ENCODE assay signal across 7 cellular contexts in the genomic region with DNA sequence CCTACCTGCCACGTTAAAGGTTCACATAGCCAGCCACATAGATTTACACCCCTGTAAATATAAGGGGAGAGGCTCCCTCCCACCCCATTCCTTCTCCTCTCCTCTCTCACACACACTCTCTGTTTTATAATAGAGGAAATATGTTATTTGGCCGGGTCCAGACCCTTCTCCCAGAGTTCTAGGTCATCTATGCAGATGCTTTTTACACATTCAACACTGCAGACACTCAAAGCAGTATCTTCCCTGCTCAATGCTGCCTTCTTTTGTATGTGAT. TPM values are rescaled to one million over a fixed set of nuclear protein-coding genes. Genes with fewer than 3 reads are reported as not detected.
DNase-seq lines count a peak whose midpoint lies in the region; ATAC-seq and TF ChIP-seq lines count a peak whose summit lies in the region.

No MANE protein-coding gene starts in this region.

- H3K27ac Mint-ChIP-seq in T-helper 17 cell: peak overlapping the region; percentile 93

- intact Hi-C loops in right cardiac atrium (cut with DNase I): no loop called here
- intact Hi-C loops in spleen (cut with DNase I; ENCODE audit: low total_unique reads): no loop called here

- DNase-seq in HFF-Myc (ENCODE audit: extremely low read depth, low read depth) (no peak), T-helper 17 cell (no peak), right cardiac atrium (no peak), spleen (no peak), SKM-1 (lab: John Stamatoyannopoulos, UW; ENCODE audit: unreplicated experiment) (no peak)
- DNase-seq in activated CD4-positive, alpha-beta T cell treated with anti-CD3 and anti-CD28 coated beads, Interleukin-2, amount 50 U/mL, for 1 hour: no peak

- TF ChIP-seq POLR2A in spleen (IDR thresholded peaks at IDR 0.05): no peak

- H3K27me3 Mint-ChIP-seq in T-helper 17 cell: no peaks in the 10 kb centered on the region

- peak overlapping the region; percentile 93 for H3K4me3 Mint-ChIP-seq in T-helper 17 cell

- H3K9me3 ChIP-seq in T-helper 17 cell (ENCODE audit: control insufficient read depth, low read length, poor library complexity, severe bottlenecking): no peaks in the 10 kb centered on the region
- no peaks in the 10 kb centered on the region for H3K9me3 ChIP-seq in right cardiac atrium (ENCODE audit: control insufficient read depth, low read length)
- H3K9me3 ChIP-seq in spleen: peaks cover 0 to 5% (median 0%) of the 10 kb centered on the region in 8 donors

- 17% methylated on average over 2 of the region's 2 CpGs for whole genome bisulfite sequencing in right cardiac atrium
- WGBS in spleen, 5 donors: 6 to 10% (median 8%) methylated on average over 2 of the region's 2 CpGs

- H3K36me3 Mint-ChIP-seq in T-helper 17 cell (ENCODE audit: low read depth): peaks cover 2% of the 10 kb centered on the region

- peak overlapping the region; percentile 82 for H3K27ac ChIP-seq in right cardiac atrium (ENCODE audit: low read length)
- peak overlapping the region; percentile 85 to 98 (median 96) for H3K27ac ChIP-seq in spleen

- H3K4me1 ChIP-seq in right cardiac atrium (ENCODE audit: control insufficient read depth, insufficient read depth, low read length) (peaks cover 3% of the 10 kb centered on the region), spleen (peaks cover 23 to 56% (median 38%) of the 10 kb centered on the region in 6 donors)

- no peak for ATAC-seq in T-helper 17 cell
- no peak for ATAC-seq in right cardiac atrium
- no peak for ATAC-seq in HG02970 (IDR thresholded peaks at IDR 0.05; ENCODE audit: low FRiP score, unreplicated experiment)

- peaks cover 0 to 11% (median 0%) of the 10 kb centered on the region in 6 donors for H3K36me3 ChIP-seq in spleen

- TF ChIP-seq CTCF in HFF-Myc (IDR thresholded peaks at IDR 0.05; ENCODE audit: low read depth, low read length, missing control alignments): no peak
- TF ChIP-seq CTCF in spleen (IDR thresholded peaks at IDR 0.05 in 8 of 11, conservative IDR thresholded peaks at IDR 0.05 in 3 of 11): peak in 1 of 11 experiments; percentile 2

- H3K4me3 ChIP-seq in HFF-Myc (replicated peaks; ENCODE audit: low read depth, low read length) (peak overlapping the region; percentile 95), right cardiac atrium (ENCODE audit: low read length) (peak overlapping the region; percentile 97), spleen (peak overlapping the region; percentile 74 to 97 (median 92))

- H3K4me1 Mint-ChIP-seq in T-helper 17 cell: peaks cover 36% of the 10 kb centered on the region

- H3K27me3 ChIP-seq in right cardiac atrium (ENCODE audit: control insufficient read depth, insufficient read depth) (no peaks in the 10 kb centered on the region), spleen (replicated peaks in 1 of 7) (no peaks in the 10 kb centered on the region)

RNA-seq across cellular contexts. Expression of gene DEK, which starts 0.7 kb away (rescaled TPM):
- total RNA-seq in T-helper 17 cell: 10 to 100 TPM; 70.5 to 73.1 TPM
- total RNA-seq in right cardiac atrium: 10 to 100 TPM; 82.5 to 97.9 (median 89.1) TPM
- 49.9 TPM for polyA plus RNA-seq in right cardiac atrium
- 100 to 1,000 TPM in 2 of 7 donors, 10 to 100 TPM in 5; 67.4 to 133 (median 79.3) TPM for total RNA-seq in spleen
- 10 to 100 TPM; 27.4 to 52.4 (median 43.1) TPM for polyA plus RNA-seq in spleen
